8 cellular contexts compared by ENCODE assay signal in the genomic region with DNA sequence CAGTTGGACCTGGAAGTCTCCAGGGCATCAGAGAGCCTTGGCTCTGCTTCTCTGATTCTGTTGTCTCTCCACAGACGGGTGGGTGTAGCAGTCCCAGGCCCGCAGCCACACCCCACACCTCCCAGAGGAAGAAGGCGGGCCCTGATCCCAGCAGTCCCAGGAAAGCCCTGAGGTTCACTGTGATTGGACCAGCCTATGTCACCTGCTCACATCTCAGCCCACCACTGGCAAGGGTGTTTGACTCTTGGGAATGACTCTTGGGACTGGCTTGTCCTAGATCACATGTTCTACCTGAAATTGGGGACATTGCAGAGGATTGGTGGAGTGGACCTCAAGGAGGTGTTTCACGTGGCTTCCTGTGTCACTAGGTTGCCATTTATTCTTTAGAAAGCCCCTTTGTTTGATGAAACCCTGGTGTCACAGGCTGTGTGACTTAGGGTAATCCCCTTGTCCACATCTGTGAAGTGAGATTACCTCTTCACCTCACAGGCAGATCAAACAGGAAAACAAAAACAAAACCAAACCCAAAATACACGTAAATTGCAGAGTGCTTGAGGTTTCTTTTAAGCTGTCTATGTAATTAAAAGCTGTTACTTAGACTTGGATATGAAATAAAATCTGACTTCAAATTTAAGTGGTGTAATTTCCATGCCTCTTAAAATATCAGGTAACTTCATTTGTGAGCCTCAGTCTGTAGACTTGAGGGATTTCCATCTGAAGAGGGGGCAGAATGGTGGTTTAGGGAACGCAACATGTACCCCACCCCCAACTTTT. TPM values are rescaled to one million over a fixed set of nuclear protein-coding genes. Genes with fewer than 3 reads are reported as not detected.
A peak's percentile ranks its signal among the peaks of the same experiment; 100 is the strongest.
DNase-seq lines count a peak whose midpoint lies in the region; ATAC-seq and TF ChIP-seq lines count a peak whose summit lies in the region.

No MANE protein-coding gene starts in this region.

- POLR2A ChIA-PET in activated CD4-positive, alpha-beta memory T cell treated with anti-CD3 and anti-CD28 coated beads for 36 hours (lab: Charles Lee) = interaction anchor here (0.9 to 1.2 kb wide), 2 partner anchors 9 to 17 kb away, joined by 3 read pairs; no protein-coding TSS in a partner anchor
- POLR2A ChIA-PET in A673 (lab: Charles Lee; ENCODE audit: low non-redundant PET) = no interaction called here

- H3K4me3 ChIP-seq in testis = no peak overlapping the region
- H3K4me3 ChIP-seq in A673 (ENCODE audit: low read depth, low read length, poor library complexity, severe bottlenecking) = no peak overlapping the region

- H3K27ac Mint-ChIP-seq in activated CD4-positive, alpha-beta memory T cell treated with anti-CD3 and anti-CD28 coated beads for 36 hours = peak overlapping the region; percentile 71
- peak overlapping the region; percentile 86 to 87 for H3K27ac Mint-ChIP-seq in natural killer cell

- H3K9me3 ChIP-seq in testis (no peaks in the 10 kb centered on the region), A673 (ENCODE audit: low read depth, low read length, poor library complexity, severe bottlenecking) (no peaks in the 10 kb centered on the region)

- DNase-seq in activated CD4-positive, alpha-beta memory T cell treated with anti-CD3 and anti-CD28 coated beads for 36 hours = peak; percentile 64
- peak; percentile 17 for DNase-seq in natural killer cell
- no peak for DNase-seq in testis
- DNase-seq in NCI-H774 (lab: John Stamatoyannopoulos, UW) = no peak
- DNase-seq in A673 (ENCODE audit: low spot score) = no peak

- H3K27me3 ChIP-seq in testis (no peaks in the 10 kb centered on the region), A673 (replicated peaks; ENCODE audit: insufficient read depth, low read depth, low read length, poor library complexity) (no peaks in the 10 kb centered on the region)

- BruUV-seq in A673 (replicated peaks; lab: Mats Ljungman, UMichigan) = no TSS peak

- TF ChIP-seq CTCF in 22Rv1 (IDR thresholded peaks at IDR 0.05) (no peak), natural killer cell (IDR thresholded peaks at IDR 0.05) (no peak), testis (IDR thresholded peaks at IDR 0.05) (no peak), A673 (conservative IDR thresholded peaks at IDR 0.05; ENCODE audit: low read depth, low read length) (no peak)

- no peaks in the 10 kb centered on the region for H3K36me3 Mint-ChIP-seq in activated CD4-positive, alpha-beta memory T cell treated with anti-CD3 and anti-CD28 coated beads for 36 hours
- H3K36me3 Mint-ChIP-seq in natural killer cell = no peaks in the 10 kb centered on the region

- peak overlapping the region; percentile 84 for H3K27ac ChIP-seq in 22Rv1
- H3K27ac ChIP-seq in testis = no peak overlapping the region
- H3K27ac ChIP-seq in A673 (ENCODE audit: low read depth, low read length, poor library complexity, severe bottlenecking) = no peak overlapping the region

- CTCF ChIA-PET in activated CD4-positive, alpha-beta memory T cell treated with anti-CD3 and anti-CD28 coated beads for 36 hours (lab: Charles Lee) = interaction anchor here (1.0 to 1.5 kb wide), 3 partner anchors 26 to 132 kb away, joined by 3 to 5 read pairs (median 3); no protein-coding TSS in a partner anchor
- CTCF ChIA-PET in A673 (lab: Charles Lee) = no interaction called here

- ATAC-seq in GM19035 (IDR thresholded peaks at IDR 0.05; ENCODE audit: unreplicated experiment) (peak; percentile 95), HG03060 (IDR thresholded peaks at IDR 0.05; ENCODE audit: low read depth, unreplicated experiment) (peak; percentile 91), natural killer cell (peak; percentile 90 to 95 (median 91))

- H3K4me1 Mint-ChIP-seq in activated CD4-positive, alpha-beta memory T cell treated with anti-CD3 and anti-CD28 coated beads for 36 hours (ENCODE audit: low read depth) = peaks cover 37% of the 10 kb centered on the region
- H3K4me1 Mint-ChIP-seq in natural killer cell = peaks cover 25 to 27% of the 10 kb centered on the region in 2 donors

- no peak for TF ChIP-seq POLR2A in testis (IDR thresholded peaks at IDR 0.05)

- no peaks in the 10 kb centered on the region for H3K9me3 Mint-ChIP-seq in activated CD4-positive, alpha-beta memory T cell treated with anti-CD3 and anti-CD28 coated beads for 36 hours
- H3K9me3 Mint-ChIP-seq in natural killer cell = no peaks in the 10 kb centered on the region

- no peaks in the 10 kb centered on the region for H3K36me3 ChIP-seq in testis (ENCODE audit: low read depth, missing control alignments)
- no peaks in the 10 kb centered on the region for H3K36me3 ChIP-seq in A673 (ENCODE audit: insufficient read depth, low read length, poor library complexity, severe bottlenecking)

- peak overlapping the region; percentile 21 for H3K4me3 Mint-ChIP-seq in activated CD4-positive, alpha-beta memory T cell treated with anti-CD3 and anti-CD28 coated beads for 36 hours
- H3K4me3 Mint-ChIP-seq in natural killer cell = peak overlapping the region; percentile 66

- H3K4me1 ChIP-seq in testis = peaks cover 15% of the 10 kb centered on the region
- H3K4me1 ChIP-seq in A673 (ENCODE audit: insufficient read depth, low read length, poor library complexity, severe bottlenecking) = no peaks in the 10 kb centered on the region

- H3K27me3 Mint-ChIP-seq in activated CD4-positive, alpha-beta memory T cell treated with anti-CD3 and anti-CD28 coated beads for 36 hours = no peaks in the 10 kb centered on the region
- H3K27me3 Mint-ChIP-seq in natural killer cell (ENCODE audit: low read depth in 2 of 2) = no peaks in the 10 kb centered on the region

- intact Hi-C loops in activated CD4-positive, alpha-beta memory T cell treated with anti-CD3 and anti-CD28 coated beads for 36 hours (cut with micrococcal nuclease) = loop anchor here (1.0 to 2.0 kb wide), 3 partner anchors 13 to 78 kb away; no protein-coding TSS in a partner anchor
- intact Hi-C loops in natural killer cell (cut with micrococcal nuclease) (loop anchor here (1.0 kb wide), 1 partner anchor 81 kb away; no protein-coding TSS in a partner anchor), testis (cut with DNase I; ENCODE audit: low total_unique reads) (no loop called here), A673 (cut with micrococcal nuclease; ENCODE audit: unreplicated experiment) (no loop called here)

- WGBS in testis, 2 donors = 80 to 87% methylated on average over 4 to 6 of the region's 6 CpGs

RNA-seq across cellular contexts. Expression of gene FLNB, which starts 26.7 kb away (rescaled TPM):
- total RNA-seq in activated CD4-positive, alpha-beta memory T cell treated with anti-CD3 and anti-CD28 coated beads for 36 hours = 10 to 100 TPM; 23.1 to 26.0 TPM
- total RNA-seq in natural killer cell = 10 to 100 TPM; 24.6 to 30.8 (median 26.6) TPM
- total RNA-seq in testis = 100 to 1,000 TPM; 166 to 199 TPM
- 105 TPM for polyA plus RNA-seq in testis (ENCODE audit: insufficient read depth, low read depth, low replicate concordance)
- 41.2 and 43.7 TPM in 2 replicates for total RNA-seq in A673 (2021)

Comparison
In these comparisons a context has a peak if more than half of its experiments do, and no peak if none do; other contexts are left out.
1. DNase-seq: peak in activated CD4-positive, alpha-beta memory T cell treated with anti-CD3 and anti-CD28 coated beads for 36 hours (single experiment) and natural killer cell (single experiment); none in testis (single experiment), NCI-H774 (single experiment) and A673 (single experiment).
2. intact Hi-C loops: an anchor here in activated CD4-positive, alpha-beta memory T cell treated with anti-CD3 and anti-CD28 coated beads for 36 hours (1.0 to 2.0 kb wide) and natural killer cell (1.0 kb wide); none called in testis and A673.
3. Peak in every context shown above with its lines, with median percentiles within 50 percentile points of each other: ATAC-seq.